Comparison of ENCODE assay signal across 9 cellular contexts in genomic region chr6:110357298-110357695, GRCh38. TPM values are rescaled to one million over a fixed set of nuclear protein-coding genes. Genes with fewer than 3 reads are reported as not detected.
DNase-seq lines count a peak whose midpoint lies in the region; ATAC-seq and TF ChIP-seq lines count a peak whose summit lies in the region.
"Had no signal": no experiment of that assay in that cellular context is flagged by ENCODE, and none has a peak within 500 bp of the region (broad histone marks: within the 10 kb centered on the region; RNA-seq: fewer than 3 reads in every experiment).

No MANE protein-coding gene starts in this region.

- H3K27me3 ChIP-seq in cardiac muscle cell: no peaks in the 10 kb centered on the region
- peaks cover 0 to 32% (median 9%) of the 10 kb centered on the region in 3 donors for H3K27me3 ChIP-seq in psoas muscle (ENCODE audit: insufficient read depth in 3 of 3, low read length in 2 of 3)

- WGBS in psoas muscle, 3 donors: 33 to 36% (median 34%) methylated on average over 18 of the region's 18 CpGs

- DNase-seq in DMS79 (lab: John Stamatoyannopoulos, UW) (peak; percentile 11), T-helper 17 cell (no peak), cardiac muscle cell (ENCODE audit: low read depth in 1 of 2, low spot score in 1 of 2) (no peak), psoas muscle (no peak), AG08396 (ENCODE audit: low spot score) (no peak)
- no peak for DNase-seq in stimulated activated naive CD4-positive, alpha-beta T cell (lab: John Stamatoyannopoulos, UW)
- DNase-seq in central memory CD4-positive, alpha-beta T cell: no peak
- DNase-seq: NCI-H2029 treated with DMSO at 0.1 percent for 48 hours had no signal

- H3K27ac Mint-ChIP-seq in T-helper 17 cell: no peak overlapping the region

- H3K36me3 ChIP-seq in cardiac muscle cell (no peaks in the 10 kb centered on the region), psoas muscle (ENCODE audit: insufficient read depth in 1 of 2, low read depth in 1 of 2) (no peaks in the 10 kb centered on the region)

- no peaks in the 10 kb centered on the region for H3K9me3 ChIP-seq in T-helper 17 cell (ENCODE audit: control insufficient read depth, low read length, poor library complexity, severe bottlenecking)
- H3K9me3 ChIP-seq in cardiac muscle cell (ENCODE audit: low read depth): no peaks in the 10 kb centered on the region
- H3K9me3 ChIP-seq in psoas muscle: no peaks in the 10 kb centered on the region

- H3K4me1 ChIP-seq in cardiac muscle cell (ENCODE audit: low read depth) (peaks cover 43% of the 10 kb centered on the region), psoas muscle (no peaks in the 10 kb centered on the region)

- H3K27ac ChIP-seq in cardiac muscle cell (peak overlapping the region; percentile 75), psoas muscle (no peak overlapping the region)

- H3K27me3 Mint-ChIP-seq in T-helper 17 cell: peaks cover 85% of the 10 kb centered on the region

- H3K36me3 Mint-ChIP-seq in T-helper 17 cell (ENCODE audit: low read depth): peaks cover 4% of the 10 kb centered on the region

- H3K4me3 ChIP-seq in cardiac muscle cell (peak overlapping the region; percentile 31), psoas muscle (peak overlapping the region; percentile 64)

- intact Hi-C loops in psoas muscle (cut with DNase I): no loop called here

- ATAC-seq in T-helper 17 cell: no peak
- peak in 1 of 4 donors; percentile 19 for ATAC-seq in psoas muscle
- ATAC-seq in GM19397 (IDR thresholded peaks at IDR 0.05; ENCODE audit: unreplicated experiment): no peak

- no peak for TF ChIP-seq CTCF in cardiac muscle cell (IDR thresholded peaks at IDR 0.05; ENCODE audit: low read depth, low read length)
- TF ChIP-seq CTCF in psoas muscle (IDR thresholded peaks at IDR 0.05): no peak

- H3K4me1 Mint-ChIP-seq in T-helper 17 cell: peaks cover 9% of the 10 kb centered on the region

- peak overlapping the region; percentile 87 for H3K4me3 Mint-ChIP-seq in T-helper 17 cell

RNA-seq across cellular contexts. Expression of gene METTL24, which starts 0.9 kb away (rescaled TPM):
- not detected for total RNA-seq in T-helper 17 cell
- 7.7 and 8.4 TPM in 2 replicates for total RNA-seq in cardiac muscle cell
- polyA plus RNA-seq in cardiac muscle cell: 4.3 and 6.8 TPM in 2 replicates
- not detected for total RNA-seq in psoas muscle
- under 1 TPM in 1 of 3 donors, not detected in 2; 0.04 TPM for polyA plus RNA-seq in psoas muscle

RNA-seq across cellular contexts. Expression of gene DDO, which starts 58.1 kb away (rescaled TPM):
- under 1 TPM; 0.12 to 0.21 TPM for total RNA-seq in T-helper 17 cell
- total RNA-seq in cardiac muscle cell: 0.27 and 0.32 TPM in 2 replicates
- polyA plus RNA-seq in cardiac muscle cell: 0.56 TPM in 1 of 2 replicates, not detected in the other
- 1 to 10 TPM; 2.7 to 9.7 (median 4.8) TPM for total RNA-seq in psoas muscle
- 1 to 10 TPM; 1.7 to 9.7 (median 4.8) TPM for polyA plus RNA-seq in psoas muscle
